ENCODE assay signal across 29 cellular contexts in genomic region chrX:26050099-26050498, GRCh38.
"Had no signal": no experiment of that assay in that cellular context is flagged by ENCODE, and none has a peak within 500 bp of the region (broad histone marks: within the 10 kb centered on the region; RNA-seq: fewer than 3 reads in every experiment).

No MANE protein-coding gene starts in this region.

- H3K4me1 ChIP-seq: esophagus muscularis mucosa, heart right ventricle, left lung, neural progenitor cell, parathyroid adenoma, prostate gland, right atrium auricular region, stomach, thyroid gland, vagina had no signal

- H3K9ac ChIP-seq: neural progenitor cell, parathyroid adenoma had no signal

- H3K9me3 ChIP-seq: esophagus muscularis mucosa, left lung, prostate gland, right atrium auricular region, thyroid gland, vagina had no signal

- DNase-seq: dorsolateral prefrontal cortex; effector CD4-positive, alpha-beta T cell; foreskin melanocyte; glutamatergic neuron; heart right ventricle; hypothalamus; immature natural killer cell; islet precursor cell; left cardiac atrium; left lung; mesendoderm; midbrain; naive thymus-derived CD4-positive, alpha-beta T cell; stimulated activated CD4-positive, alpha-beta T cell treated with anti-CD3 and anti-CD28 coated beads, Interleukin-12 subunit alpha, Interleukin-12 subunit beta, amount 100 ng/mL, for 4 hours; stimulated activated CD4-positive, alpha-beta T cell treated with anti-CD3 and anti-CD28 coated beads, Interleukin-1b, Interleukin-23, amount 100 ng/mL, for 48 hours; stimulated activated CD4-positive, alpha-beta T cell treated with anti-CD3 and anti-CD28 coated beads, Interleukin-4, amount 100 ng/mL, for 1 hour; stimulated activated CD8-positive, alpha-beta memory T cell treated with anti-CD3 and anti-CD28 coated beads, Interleukin-4, amount 100 ng/mL, for 48 hours; stimulated activated naive CD4-positive, alpha-beta T cell treated with Interleukin-2 at 50 U/mL for 16 hours; stomach; thyroid gland; trophoblast cell had no signal

- H3K27ac Mint-ChIP-seq: immature natural killer cell; naive thymus-derived CD4-positive, alpha-beta T cell; nephron; neural progenitor cell had no signal

- H3K27me3 ChIP-seq: esophagus muscularis mucosa, heart right ventricle, left lung, neural progenitor cell, right atrium auricular region, stomach, thyroid gland, vagina had no signal

- H3K4me2 ChIP-seq: neural progenitor cell, smooth muscle cell had no signal

- H3K79me2 ChIP-seq: parathyroid adenoma had no signal

- H3K4me1 Mint-ChIP-seq: immature natural killer cell; naive thymus-derived CD4-positive, alpha-beta T cell; nephron; neural progenitor cell had no signal

- H3K36me3 ChIP-seq: esophagus muscularis mucosa, heart right ventricle, left lung, neural progenitor cell, prostate gland, right atrium auricular region, stomach, thyroid gland, vagina had no signal

- H3K4me3 Mint-ChIP-seq: immature natural killer cell; naive thymus-derived CD4-positive, alpha-beta T cell; nephron; neural progenitor cell had no signal

- H3K36me3 Mint-ChIP-seq: immature natural killer cell; naive thymus-derived CD4-positive, alpha-beta T cell; neural progenitor cell had no signal

- H3K27me3 Mint-ChIP-seq: naive thymus-derived CD4-positive, alpha-beta T cell had no signal

- H3K4me3 ChIP-seq: dorsolateral prefrontal cortex, esophagus muscularis mucosa, heart right ventricle, left lung, neural progenitor cell, prostate gland, right atrium auricular region, smooth muscle cell, stomach, thyroid gland, vagina had no signal

- H2AFZ ChIP-seq: neural progenitor cell, parathyroid adenoma had no signal

- H3K27ac ChIP-seq: dorsolateral prefrontal cortex, esophagus muscularis mucosa, heart right ventricle, left lung, neural progenitor cell, parathyroid adenoma, prostate gland, right atrium auricular region, stomach, thyroid gland, vagina had no signal
